In the genomic region with DNA sequence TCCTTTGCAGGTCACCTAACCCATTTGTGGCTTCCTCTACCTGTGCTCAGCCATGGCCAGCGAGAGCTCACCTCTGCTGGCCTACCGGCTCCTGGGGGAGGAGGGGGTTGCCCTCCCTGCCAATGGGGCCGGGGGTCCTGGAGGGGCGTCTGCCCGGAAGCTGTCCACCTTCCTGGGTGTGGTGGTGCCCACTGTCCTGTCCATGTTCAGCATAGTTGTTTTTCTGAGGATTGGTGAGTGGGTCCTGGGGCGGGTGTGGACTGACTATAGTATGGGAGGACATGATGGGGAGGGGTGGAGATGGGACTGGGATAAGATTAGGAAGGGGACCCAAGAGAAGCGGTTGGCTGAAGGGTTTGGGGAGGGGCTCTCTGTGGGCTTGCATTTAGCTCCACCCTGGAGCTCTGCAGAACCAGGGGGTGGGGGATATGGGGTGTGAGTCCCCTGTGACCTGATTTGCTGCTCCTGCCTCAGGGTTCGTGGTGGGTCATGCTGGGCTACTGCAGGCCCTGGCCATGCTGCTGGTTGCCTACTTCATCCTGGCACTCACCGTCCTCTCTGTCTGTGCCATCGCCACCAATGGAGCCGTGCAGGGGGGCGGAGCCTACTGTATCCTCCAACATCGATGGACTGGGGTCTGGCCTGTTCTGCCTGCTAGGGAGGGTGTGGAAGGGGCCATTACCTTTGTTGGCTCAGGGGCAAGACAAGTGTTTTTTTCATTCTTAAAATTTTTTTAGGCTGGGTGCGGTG, we compare ENCODE assay signal across 18 cellular contexts. TPM values are rescaled to one million over a fixed set of nuclear protein-coding genes. Genes with fewer than 3 reads are reported as not detected.
DNase-seq lines count a peak whose midpoint lies in the region; ATAC-seq lines count a peak whose summit lies in the region.
"Had no signal": no experiment of that assay in that cellular context is flagged by ENCODE, and none has a peak within 500 bp of the region (broad histone marks: within the 10 kb centered on the region; RNA-seq: fewer than 3 reads in every experiment).

No MANE protein-coding gene starts in this region.

- POLR2A ChIA-PET in T-cell (lab: Charles Lee): no interaction called here

- CTCF ChIA-PET in T-cell (lab: Charles Lee): interaction anchor here in 1 of 2 donors (0.7 kb wide), 2 partner anchors 17 to 201 kb away, joined by 3 to 4 read pairs; no protein-coding TSS in a partner anchor

- H3K4me3 ChIP-seq in CD4-positive, CD25-positive, alpha-beta regulatory T cell (ENCODE audit: low read depth, low read length): no peak overlapping the region

- H3K27ac ChIP-seq in CD4-positive, CD25-positive, alpha-beta regulatory T cell (ENCODE audit: insufficient read depth, low read length, poor library complexity, severe bottlenecking): no peak overlapping the region

- H3K4me1 ChIP-seq in CD4-positive, CD25-positive, alpha-beta regulatory T cell (ENCODE audit: control insufficient read depth, insufficient read depth, low read length, poor library complexity, severe bottlenecking): peaks cover 25% of the 10 kb centered on the region

- ATAC-seq in CD4-positive, CD25-positive, alpha-beta regulatory T cell (ENCODE audit: low read depth in 2 of 2): no peak
- no peak for ATAC-seq in T-cell (replicated peaks in 1 of 4)
- no peak for ATAC-seq in memory B cell (ENCODE audit: low read depth)
- ATAC-seq in GM19463 (IDR thresholded peaks at IDR 0.05; ENCODE audit: unreplicated experiment): no peak
- ATAC-seq: heart right ventricle had no signal

- H3K9me3 ChIP-seq in CD4-positive, CD25-positive, alpha-beta regulatory T cell (ENCODE audit: control insufficient read depth in 2 of 2, low read length in 2 of 2): no peaks in the 10 kb centered on the region
- H3K9me3 ChIP-seq: heart right ventricle, upper lobe of left lung had no signal

- peaks cover 14% of the 10 kb centered on the region for H3K36me3 Mint-ChIP-seq in CD4-positive, CD25-positive, alpha-beta regulatory T cell
- H3K36me3 Mint-ChIP-seq in T-cell (peaks cover 12% of the 10 kb centered on the region), memory B cell (peaks cover 11% of the 10 kb centered on the region)

- H3K27me3 ChIP-seq in CD4-positive, CD25-positive, alpha-beta regulatory T cell (ENCODE audit: control insufficient read depth, insufficient read depth, low read length): no peaks in the 10 kb centered on the region
- H3K27me3 ChIP-seq: heart right ventricle, upper lobe of left lung had no signal

- H3K27me3 Mint-ChIP-seq in CD4-positive, CD25-positive, alpha-beta regulatory T cell: no peaks in the 10 kb centered on the region
- H3K27me3 Mint-ChIP-seq in T-cell (no peaks in the 10 kb centered on the region), memory B cell (no peaks in the 10 kb centered on the region)

- H3K9me3 Mint-ChIP-seq in CD4-positive, CD25-positive, alpha-beta regulatory T cell: no peaks in the 10 kb centered on the region
- H3K9me3 Mint-ChIP-seq in T-cell (no peaks in the 10 kb centered on the region), memory B cell (no peaks in the 10 kb centered on the region)

- DNase-seq in AG20443 (ENCODE audit: low spot score) (peak; percentile 2), T-cell (no peak), memory B cell (ENCODE audit: low spot score in 2 of 2) (no peak), NCI-H446 treated with DMSO at 0.1 percent for 48 hours (lab: John Stamatoyannopoulos, UW) (no peak), middle frontal gyrus (ENCODE audit: extremely low spot score, low spot score) (no peak)
- no peak for DNase-seq in CD4-positive, CD25-positive, alpha-beta regulatory T cell
- no peak for DNase-seq in stimulated activated CD4-positive, alpha-beta T cell treated with anti-CD3 and anti-CD28 coated beads, Interleukin-2, amount 100 ng/mL, for 24 hours
- DNase-seq: activated CD8-positive, alpha-beta memory T cell treated with anti-CD3 and anti-CD28 coated beads, Interleukin-2, amount 50 U/mL, for 4 hours; aorta; COR-L47; GDM1; heart right ventricle; kidney glomerular epithelial cell; NCI-H2081 treated with DMSO at 0.1 percent for 48 hours; NCI-H82; stimulated activated CD4-positive, alpha-beta T cell treated with anti-CD3 and anti-CD28 coated beads, Interleukin-1b, Interleukin-23, amount 100 ng/mL, for 48 hours; upper lobe of left lung had no signal

- H3K27ac Mint-ChIP-seq in CD4-positive, CD25-positive, alpha-beta regulatory T cell: peak overlapping the region in 1 of 3 donors; percentile 65
- H3K27ac Mint-ChIP-seq in T-cell: peak overlapping the region; percentile 23 to 52
- no peak overlapping the region for H3K27ac Mint-ChIP-seq in memory B cell

- peak overlapping the region; percentile 27 to 94 (median 88) for H3K4me3 Mint-ChIP-seq in CD4-positive, CD25-positive, alpha-beta regulatory T cell
- H3K4me3 Mint-ChIP-seq in T-cell (peak overlapping the region; percentile 86 to 90 (median 89)), memory B cell (peak overlapping the region; percentile 17)

- H3K36me3 ChIP-seq in CD4-positive, CD25-positive, alpha-beta regulatory T cell (ENCODE audit: control insufficient read depth, insufficient read depth, low read length): peaks cover 10% of the 10 kb centered on the region

- peaks cover 0 to 34% (median 17%) of the 10 kb centered on the region in 4 donors for H3K4me1 Mint-ChIP-seq in CD4-positive, CD25-positive, alpha-beta regulatory T cell
- H3K4me1 Mint-ChIP-seq in T-cell (peaks cover 11 to 32% (median 19%) of the 10 kb centered on the region in 3 donors), memory B cell (peaks cover 16% of the 10 kb centered on the region)

RNA-seq across cellular contexts. Expression of a gene that starts 1.8 kb away (rescaled TPM):
- total RNA-seq in CD4-positive, CD25-positive, alpha-beta regulatory T cell: 42.7 TPM
- 1 to 10 TPM; 5.7 to 8.6 (median 6.1) TPM for polyA plus RNA-seq in CD4-positive, CD25-positive, alpha-beta regulatory T cell
- 10 to 100 TPM; 49.9 to 72.6 (median 70.2) TPM for total RNA-seq in T-cell

RNA-seq across cellular contexts. Expression of a gene that starts 12.9 kb away (rescaled TPM):
- total RNA-seq in CD4-positive, CD25-positive, alpha-beta regulatory T cell: 8.4 TPM
- polyA plus RNA-seq in CD4-positive, CD25-positive, alpha-beta regulatory T cell: 1 to 10 TPM; 2.8 to 5.8 (median 3.5) TPM
- 10 to 100 TPM in 2 of 5 donors, 1 to 10 TPM in 3; 5.6 to 14.6 (median 8.8) TPM for total RNA-seq in T-cell

RNA-seq across cellular contexts. Expression of a gene that starts 20.6 kb away (rescaled TPM):
- 234 TPM for total RNA-seq in CD4-positive, CD25-positive, alpha-beta regulatory T cell
- polyA plus RNA-seq in CD4-positive, CD25-positive, alpha-beta regulatory T cell: 10 to 100 TPM; 31.9 to 40.7 (median 36.7) TPM
- total RNA-seq in T-cell: 100 to 1,000 TPM; 224 to 308 (median 243) TPM

RNA-seq across cellular contexts. Expression of a gene that starts 27.0 kb away (rescaled TPM):
- total RNA-seq in CD4-positive, CD25-positive, alpha-beta regulatory T cell: 3.0 TPM
- not detected for polyA plus RNA-seq in CD4-positive, CD25-positive, alpha-beta regulatory T cell
- 10 to 100 TPM in 2 of 5 donors, 1 to 10 TPM in 3; 7.8 to 12.7 (median 9.5) TPM for total RNA-seq in T-cell

RNA-seq across cellular contexts. Expression of a gene that starts 35.2 kb away (rescaled TPM):
- total RNA-seq in CD4-positive, CD25-positive, alpha-beta regulatory T cell: 0.94 TPM
- 1 to 10 TPM in 3 of 4 donors, under 1 TPM in 1; 0.39 to 4.8 (median 1.9) TPM for polyA plus RNA-seq in CD4-positive, CD25-positive, alpha-beta regulatory T cell
- 1 to 10 TPM in 4 of 5 donors, under 1 TPM in 1; 0.50 to 9.0 (median 6.2) TPM for total RNA-seq in T-cell

Comparison
In these comparisons a context has a peak if more than half of its experiments do, and no peak if none do; other contexts are left out.
1. H3K4me3 Mint-ChIP-seq: peak in every context shown above with its lines; median percentile 89 in T-cell; 88 in CD4-positive, CD25-positive, alpha-beta regulatory T cell; 17 in memory B cell.